In genomic region chr17:83126275-83126930, GRCh38 we compare ENCODE assay signal across 23 cellular contexts. TPM values are rescaled to one million over a fixed set of nuclear protein-coding genes. Genes with fewer than 3 reads are reported as not detected.
DNase-seq lines count a peak whose midpoint lies in the region; ATAC-seq, FAIRE-seq and TF ChIP-seq lines count a peak whose summit lies in the region.
"Had no signal": no experiment of that assay in that cellular context is flagged by ENCODE, and none has a peak within 500 bp of the region (broad histone marks: within the 10 kb centered on the region; RNA-seq: fewer than 3 reads in every experiment).

No MANE protein-coding gene starts in this region.

- TF ChIP-seq POLR2A in K562 (conservative IDR thresholded peaks at IDR 0.05) = no peak

- H3K9me1 ChIP-seq in K562 (ENCODE audit: control insufficient read depth, insufficient read depth, low read length) = no peaks in the 10 kb centered on the region

- H3K4me1 Mint-ChIP-seq in stimulated activated naive CD8-positive, alpha-beta T cell treated with anti-CD3 and anti-CD28 coated beads, Interleukin-15, amount 100 ng/mL, for 72 hours = peaks cover 31% of the 10 kb centered on the region

- H3K9me3 Mint-ChIP-seq in stimulated activated naive CD8-positive, alpha-beta T cell treated with anti-CD3 and anti-CD28 coated beads, Interleukin-15, amount 100 ng/mL, for 72 hours = no peaks in the 10 kb centered on the region
- H3K9me3 Mint-ChIP-seq: activated naive CD4-positive, alpha-beta T cell treated with anti-CD3 and anti-CD28 coated beads for 36 hours; HFFc6 had no signal

- no peak overlapping the region for H3K27ac Mint-ChIP-seq in stimulated activated naive CD8-positive, alpha-beta T cell treated with anti-CD3 and anti-CD28 coated beads, Interleukin-15, amount 100 ng/mL, for 72 hours
- H3K27ac Mint-ChIP-seq: activated naive CD4-positive, alpha-beta T cell treated with anti-CD3 and anti-CD28 coated beads for 36 hours; HFFc6 had no signal

- no peak overlapping the region for H3K4me3 Mint-ChIP-seq in stimulated activated naive CD8-positive, alpha-beta T cell treated with anti-CD3 and anti-CD28 coated beads, Interleukin-15, amount 100 ng/mL, for 72 hours
- H3K4me3 Mint-ChIP-seq: activated naive CD4-positive, alpha-beta T cell treated with anti-CD3 and anti-CD28 coated beads for 36 hours; HFFc6 had no signal

- peaks cover 60% of the 10 kb centered on the region for H3K27me3 Mint-ChIP-seq in stimulated activated naive CD8-positive, alpha-beta T cell treated with anti-CD3 and anti-CD28 coated beads, Interleukin-15, amount 100 ng/mL, for 72 hours

- DNase-seq in stimulated activated naive CD8-positive, alpha-beta T cell treated with anti-CD3 and anti-CD28 coated beads, Interleukin-15, Interleukin-2, amounts not matched to agents 100 U/mL and 50 U/mL, for 24 hours = peak; percentile 2
- no peak for DNase-seq in stimulated activated naive CD8-positive, alpha-beta T cell treated with anti-CD3 and anti-CD28 coated beads, Interleukin-15, amount 100 ng/mL, for 72 hours
- DNase-seq in K562 (ENCODE audit: extremely low read depth in 1 of 4, low spot score in 3 of 4) (peak; percentile 30 to 59 (median 46)), mesenchymal stem cell (no peak), SJCRH30 (no peak), NCI-H226 (no peak)
- DNase-seq in stimulated activated CD4-positive, alpha-beta T cell treated with anti-CD3 and anti-CD28 coated beads, Interleukin-15, amount 100 ng/mL, for 24 hours = no peak
- DNase-seq: ACHN; activated CD4-positive, alpha-beta T cell treated with anti-CD3 and anti-CD28 coated beads for 4 hours; activated T-cell treated with anti-CD3 and anti-CD28 coated beads, Interleukin-2, amount 50 U/mL, for 48 hours; effector CD8-positive, alpha-beta T cell; HFFc6; Karpas-422; kidney glomerular epithelial cell; NCI-H1436 treated with DMSO at 0.1 percent for 48 hours; NCI-H510A had no signal

- no peak for ATAC-seq in stimulated activated naive CD8-positive, alpha-beta T cell treated with anti-CD3 and anti-CD28 coated beads, Interleukin-15, Interleukin-2, amounts not matched to agents 100 U/mL and 50 U/mL, for 24 hours
- no peak for ATAC-seq in stimulated activated naive CD8-positive, alpha-beta T cell treated with anti-CD3 and anti-CD28 coated beads, Interleukin-15, amount 100 ng/mL, for 72 hours
- ATAC-seq in K562 (peak; percentile 31), GM21528 (IDR thresholded peaks at IDR 0.05; ENCODE audit: low FRiP score, unreplicated experiment) (no peak)

- H4K91ac ChIP-seq in mesenchymal stem cell (ENCODE audit: low read length) = no peak overlapping the region

- peaks cover 18 to 45% of the 10 kb centered on the region in 2 experiments; a peak in 4 of 5 replicates for H3K4me1 ChIP-seq in K562 (replicated peaks in 1 of 2; ENCODE audit: control insufficient read depth in 2 of 2, insufficient read depth in 2 of 2, low read length in 2 of 2)
- peaks cover 3% of the 10 kb centered on the region for H3K4me1 ChIP-seq in mesenchymal stem cell (ENCODE audit: control insufficient read depth, insufficient read depth, low read depth, low read length)
- H3K4me1 ChIP-seq in SJCRH30 = peaks cover 3% of the 10 kb centered on the region; the same call in 1 of the 2 replicates
- H3K4me1 ChIP-seq: adrenal gland had no signal

- BruUV-seq in K562 (replicated peaks; lab: Mats Ljungman, UMichigan) = no TSS peak

- intact Hi-C loops in K562 (cut with micrococcal nuclease) = no loop called here

- no peak overlapping the region for H3K23ac ChIP-seq in mesenchymal stem cell (ENCODE audit: low read length in 2 of 2)

- no peak overlapping the region for H2BK120ac ChIP-seq in mesenchymal stem cell (ENCODE audit: low read depth, low read length)

- no peak overlapping the region for H3K14ac ChIP-seq in mesenchymal stem cell (ENCODE audit: low read length in 2 of 2)

- no peak overlapping the region for H4K8ac ChIP-seq in mesenchymal stem cell (ENCODE audit: low read length)

- peak overlapping the region in 1 of 2 experiments; percentile 12; a peak in 1 of 4 replicates for H3K9ac ChIP-seq in K562 (ENCODE audit: insufficient read depth in 1 of 2, low read depth in 2 of 2, low read length in 2 of 2)
- H3K9ac ChIP-seq in mesenchymal stem cell (ENCODE audit: low read length) = peak overlapping the region; percentile 30

- no peak overlapping the region for H2AK5ac ChIP-seq in mesenchymal stem cell (ENCODE audit: low read length, severe bottlenecking)

- H2BK5ac ChIP-seq in mesenchymal stem cell (ENCODE audit: low read depth, low read length, poor library complexity, severe bottlenecking) = no peak overlapping the region

- H3K27me3 ChIP-seq in K562 (ENCODE audit: control insufficient read depth in 2 of 2, insufficient read depth in 2 of 2, low read length in 2 of 2) = peaks cover 32 to 59% of the 10 kb centered on the region in 2 experiments
- peaks cover 8 to 36% of the 10 kb centered on the region in 2 experiments for H3K27me3 ChIP-seq in mesenchymal stem cell (ENCODE audit: control insufficient read depth in 1 of 2, insufficient read depth in 1 of 2, low read length in 2 of 2)
- peaks cover 10% of the 10 kb centered on the region; the same call in 1 of the 2 replicates for H3K27me3 ChIP-seq in SJCRH30
- H3K27me3 ChIP-seq: adrenal gland had no signal

- H3K36me3 ChIP-seq in K562 (ENCODE audit: control insufficient read depth, insufficient read depth, low read length) (no peaks in the 10 kb centered on the region), mesenchymal stem cell (ENCODE audit: control insufficient read depth in 1 of 2, insufficient read depth in 2 of 2, low read depth in 1 of 2, low read length in 2 of 2) (no peaks in the 10 kb centered on the region), SJCRH30 (no peaks in the 10 kb centered on the region)
- H3K36me3 ChIP-seq: adrenal gland, neutrophil, transverse colon had no signal

- no peak overlapping the region for H3K4ac ChIP-seq in mesenchymal stem cell (ENCODE audit: low read depth in 1 of 2, low read length in 2 of 2)

- H3K18ac ChIP-seq in mesenchymal stem cell (ENCODE audit: low read depth in 1 of 2, low read length in 2 of 2) = no peak overlapping the region

- H4K20me1 ChIP-seq in K562 (replicated peaks; ENCODE audit: control insufficient read depth, insufficient read depth, low read length) = 0 out of 2 replicates have a peak, but pooled peaks cover 5% of the 10 kb centered on the region

- no peak for TF ChIP-seq RAD21 in K562 (CRISPR knock-in tag; conservative IDR thresholded peaks at IDR 0.05 in 1 of 2, IDR thresholded peaks at IDR 0.05 in 1 of 2)

- no peak overlapping the region for H2AFZ ChIP-seq in K562 (ENCODE audit: low read depth, low read length)
- H2AFZ ChIP-seq in mesenchymal stem cell (ENCODE audit: low read depth, low read length) = no peak overlapping the region

- 0 out of 6 replicates have a peak, but pooled peaks of 1 of the 3 experiments have one; percentile 13 for TF ChIP-seq CTCF in K562 (IDR thresholded peaks at IDR 0.05 in 2 of 3, conservative IDR thresholded peaks at IDR 0.05 in 1 of 3; ENCODE audit: insufficient read depth in 2 of 3, low read depth in 1 of 3, low read length in 3 of 3)

- no peaks in the 10 kb centered on the region for H3K79me2 ChIP-seq in K562 (ENCODE audit: control insufficient read depth, insufficient read depth, low read length)

- POLR2A ChIA-PET in K562 (lab: Yijun Ruan, JAX) = interaction anchor here (1.1 to 1.2 kb wide), 2 partner anchors 11 to 15 kb away, joined by 4 to 5 read pairs; no protein-coding TSS in a partner anchor

- WGBS in K562 (ENCODE audit: insufficient coverage, low coverage, missing lambda C conversion rate) = 12% methylated on average over 13 of the region's 13 CpGs
- WGBS in mesenchymal stem cell = 78% methylated on average over 13 of the region's 13 CpGs

- FAIRE-seq in K562 (lab: Jason Lieb, UNC) = no peak
- FAIRE-seq: GM12891 had no signal

- H3K4me3 ChIP-seq in K562 (no peak overlapping the region), mesenchymal stem cell (ENCODE audit: insufficient read depth in 1 of 2, low read depth in 1 of 2, low read length in 2 of 2) (no peak overlapping the region), SJCRH30 (no peak overlapping the region)
- H3K4me3 ChIP-seq: adrenal gland, transverse colon had no signal

- no peak for TF ChIP-seq EP300 in K562 (IDR thresholded peaks at IDR 0.05; ENCODE audit: low read length)

- in situ Hi-C loops in K562 (cut with MboI) = no loop called here

- H3K27ac ChIP-seq in K562 (ENCODE audit: extremely low read depth, low read depth, low read length) = no peak overlapping the region
- no peak overlapping the region for H3K27ac ChIP-seq in mesenchymal stem cell (ENCODE audit: low read length, poor library complexity, severe bottlenecking)
- H3K27ac ChIP-seq in SJCRH30 = no peak overlapping the region
- H3K27ac ChIP-seq: adrenal gland, HL-60, transverse colon had no signal

- no peak overlapping the region for H2BK15ac ChIP-seq in mesenchymal stem cell (ENCODE audit: low read depth, poor library complexity, severe bottlenecking)

- no peaks in the 10 kb centered on the region for H3K9me3 ChIP-seq in K562 (replicated peaks; ENCODE audit: control insufficient read depth, insufficient read depth, low read depth, low read length)
- H3K9me3 ChIP-seq in mesenchymal stem cell (ENCODE audit: control insufficient read depth, low read length) = no peaks in the 10 kb centered on the region
- H3K9me3 ChIP-seq in SJCRH30 (replicated peaks) = no peaks in the 10 kb centered on the region
- H3K9me3 ChIP-seq: adrenal gland, neutrophil, transverse colon had no signal

- H3K4me2 ChIP-seq in K562 (ENCODE audit: insufficient read depth, low read length) (no peak overlapping the region), mesenchymal stem cell (ENCODE audit: low read length, poor library complexity, severe bottlenecking) (no peak overlapping the region)

- H2BK12ac ChIP-seq in mesenchymal stem cell (ENCODE audit: low read length in 2 of 2) = no peak overlapping the region

- CTCF ChIA-PET in K562 (lab: Yijun Ruan, JAX; ENCODE audit: low intra/inter-chr PET ratio) = no interaction called here

- H3K79me1 ChIP-seq in mesenchymal stem cell (replicated peaks; ENCODE audit: low read length, poor library complexity, severe bottlenecking) = no peaks in the 10 kb centered on the region

RNA-seq across cellular contexts. Expression of gene METRNL, which starts 47.0 kb away (rescaled TPM):
- total RNA-seq in K562 (2011; cell fraction: chromatin; rRNA removed; ENCODE audit: low replicate concordance) = 12.2 and 22.8 TPM in 2 replicates
- total RNA-seq in K562 (2011; cell fraction: nucleolus; rRNA removed) = 23.4 and 25.7 TPM in 2 replicates
- total RNA-seq in K562 (2011; cell fraction: nucleoplasm; rRNA removed) = 12.5 and 12.8 TPM in 2 replicates
- 28.2 and 34.9 TPM in 2 replicates for total RNA-seq in K562 (2014; rRNA removed)
- total RNA-seq in K562 (2014; rRNA removed; fragmentation: Illumina TruSeq; extraction: Trizol) = 2.2 and 2.3 TPM in 2 replicates
- 10.7 and 14.2 TPM in 2 replicates for total RNA-seq in K562 (2015; rRNA removed; fragmentation: Illumina TruSeq; extraction: Trizol)
- total RNA-seq in K562 (2021) = 25.7 and 31.8 TPM in 2 replicates
- 2.9 and 6.2 TPM in 2 replicates for polyA plus RNA-seq in K562 (2011; rRNA removed)
- polyA plus RNA-seq in K562 (2011; cell fraction: cytosol; rRNA removed) = 14.1 and 23.9 TPM in 2 replicates
- polyA plus RNA-seq in K562 (2011; cell fraction: nucleus; rRNA removed) = 8.7 and 14.9 TPM in 2 replicates
- 24.6 and 38.9 TPM in 2 replicates for polyA plus RNA-seq in K562 (2012)
- polyA plus RNA-seq in K562 (2014; fragmentation: Illumina TruSeq; extraction: Trizol) = 1.7 and 10.2 TPM in 2 replicates
- under 1 TPM; 0.17 to 0.18 TPM for polyA plus RNA-seq in K562 (2014; fragmentation: Nextera tagmentation; extraction: Ambion mirVana)
- polyA plus RNA-seq in K562 (2014; rRNA removed) = 19.5 and 23.5 TPM in 2 replicates
- polyA minus RNA-seq in K562 (2011; rRNA and poly(A)+ RNA removed) = 1.9 and 2.0 TPM in 2 replicates
- 19.5 and 23.5 TPM in 2 replicates for polyA minus RNA-seq in K562 (2011; cell fraction: cytosol; rRNA and poly(A)+ RNA removed)
- 6.1 and 6.4 TPM in 2 replicates for polyA minus RNA-seq in K562 (2011; cell fraction: nucleus; rRNA and poly(A)+ RNA removed)
- 15.1 TPM for polyA plus RNA-seq in mesenchymal stem cell (2013, experiment 1 of 2)
- 14.1 TPM for polyA plus RNA-seq in mesenchymal stem cell (2013, experiment 2 of 2)
- 46.2 and 49.7 TPM in 2 replicates for total RNA-seq in SJCRH30 (2014; rRNA removed; shearing (Covaris generic))

Comparison
In these comparisons a context has a peak if more than half of its experiments do, and no peak if none do; other contexts are left out.
1. DNase-seq: peak in stimulated activated naive CD8-positive, alpha-beta T cell treated with anti-CD3 and anti-CD28 coated beads, Interleukin-15, Interleukin-2, amounts not matched to agents 100 U/mL and 50 U/mL, for 24 hours (single experiment) and K562 (4 of 4); none in stimulated activated naive CD8-positive, alpha-beta T cell treated with anti-CD3 and anti-CD28 coated beads, Interleukin-15, amount 100 ng/mL, for 72 hours (0 of 2), mesenchymal stem cell (single experiment), SJCRH30 (0 of 2), stimulated activated CD4-positive, alpha-beta T cell treated with anti-CD3 and anti-CD28 coated beads, Interleukin-15, amount 100 ng/mL, for 24 hours (single experiment) and NCI-H226 (single experiment).